In the genomic region with DNA sequence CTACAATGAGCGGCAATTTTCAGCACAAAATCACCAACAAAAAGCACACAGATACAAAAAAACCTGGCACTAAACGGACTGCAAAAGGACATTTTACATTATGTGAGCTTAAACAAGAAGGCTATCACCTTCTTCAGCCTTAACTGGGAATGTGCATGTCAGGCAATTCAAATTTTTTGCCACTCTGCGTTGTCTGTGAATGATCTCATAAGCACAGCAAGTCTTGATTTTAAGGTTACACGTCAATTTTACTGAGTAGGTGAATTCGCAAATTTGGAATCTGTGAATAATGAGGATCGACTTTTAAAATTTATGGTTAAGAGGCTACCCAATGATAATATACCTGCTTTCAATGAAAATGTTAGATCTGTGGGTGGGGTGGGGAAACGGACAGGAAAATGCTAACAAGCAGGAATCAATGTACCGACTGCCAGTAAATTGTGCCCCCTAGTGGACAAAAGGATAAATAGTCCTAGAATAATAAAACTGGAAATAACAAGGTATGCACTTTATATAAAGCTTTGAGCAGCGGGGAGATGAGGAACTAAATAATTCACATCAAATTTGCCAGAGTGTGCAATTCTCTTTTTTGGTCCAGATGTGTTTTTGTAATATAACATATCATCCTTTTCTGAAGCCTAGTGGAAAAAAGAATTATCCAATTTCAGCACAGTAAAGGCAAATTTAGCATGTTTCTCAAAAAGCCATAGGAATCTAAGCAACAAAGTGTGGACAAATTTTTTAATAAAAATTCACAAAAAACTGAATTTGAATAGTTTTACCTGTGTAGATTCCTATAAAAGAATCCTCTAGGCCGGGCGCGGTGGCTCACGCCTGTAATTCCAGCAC, we compare ENCODE assay signal across 9 cellular contexts. TPM values are rescaled to one million over a fixed set of nuclear protein-coding genes. Genes with fewer than 3 reads are reported as not detected.
DNase-seq lines count a peak whose midpoint lies in the region; ATAC-seq and TF ChIP-seq lines count a peak whose summit lies in the region.
"Had no signal": no experiment of that assay in that cellular context is flagged by ENCODE, and none has a peak within 500 bp of the region (broad histone marks: within the 10 kb centered on the region; RNA-seq: fewer than 3 reads in every experiment).

No MANE protein-coding gene starts in this region.

- H3K4me3 ChIP-seq in mammary epithelial cell (replicated peaks in 1 of 3; ENCODE audit: insufficient read depth in 1 of 3, low read depth in 2 of 3, low read length in 3 of 3), result no peak overlapping the region
- H3K4me3 ChIP-seq in transverse colon, result peak overlapping the region in 1 of 4 donors; percentile 11

- peak overlapping the region; percentile 45 for H2AFZ ChIP-seq in mammary epithelial cell (ENCODE audit: low read depth, low read length)

- H3K36me3 ChIP-seq in mammary epithelial cell (ENCODE audit: insufficient read depth, low read length), result no peaks in the 10 kb centered on the region
- H3K36me3 ChIP-seq in transverse colon, result no peaks in the 10 kb centered on the region

- H3K4me1 Mint-ChIP-seq in stimulated activated naive CD8-positive, alpha-beta T cell treated with anti-CD3 and anti-CD28 coated beads, Interleukin-15, Interleukin-2, amounts not matched to agents 100 ng/mL and 50 ng/mL, for 24 hours (ENCODE audit: low read depth), result no peaks in the 10 kb centered on the region

- H3K9me3 Mint-ChIP-seq in stimulated activated naive CD8-positive, alpha-beta T cell treated with anti-CD3 and anti-CD28 coated beads, Interleukin-15, Interleukin-2, amounts not matched to agents 100 ng/mL and 50 ng/mL, for 24 hours, result no peaks in the 10 kb centered on the region
- H3K9me3 Mint-ChIP-seq: dendritic cell treated with granulocyte-macrophage colony-stimulating factor and Interleukin-4, amounts not matched to agents 40 ng/mL and 50 ng/mL, for 4 days had no signal

- H3K36me3 Mint-ChIP-seq in stimulated activated naive CD8-positive, alpha-beta T cell treated with anti-CD3 and anti-CD28 coated beads, Interleukin-15, Interleukin-2, amounts not matched to agents 100 ng/mL and 50 ng/mL, for 24 hours (ENCODE audit: low read depth), result no peaks in the 10 kb centered on the region

- in situ Hi-C loops in mammary epithelial cell (cut with MboI; ENCODE audit: low sequenced_read_pairs in 2 of 2) (loop anchor here (5.0 to 25.0 kb wide), 3 partner anchors 242 to 539 kb away; no protein-coding TSS in a partner anchor), transverse colon (cut with MboI; ENCODE audit: low pct_ligation_motif_present in 1 of 4, low pct_unique_long_range_greater_than_20kb in 1 of 4, low sequenced_read_pairs in 3 of 4) (loop anchor here (5.0 to 10.0 kb wide), 3 partner anchors 239 to 244 kb away; no protein-coding TSS in a partner anchor)

- H3K9me3 ChIP-seq in mammary epithelial cell (replicated peaks; ENCODE audit: insufficient read depth, low read length) (no peaks in the 10 kb centered on the region), transverse colon (no peaks in the 10 kb centered on the region)

- H3K27ac ChIP-seq in mammary epithelial cell (ENCODE audit: insufficient read depth, low read depth, low read length) (no peak overlapping the region), transverse colon (no peak overlapping the region)

- H3K27ac Mint-ChIP-seq in stimulated activated naive CD8-positive, alpha-beta T cell treated with anti-CD3 and anti-CD28 coated beads, Interleukin-15, Interleukin-2, amounts not matched to agents 100 ng/mL and 50 ng/mL, for 24 hours, result no peak overlapping the region
- H3K27ac Mint-ChIP-seq: dendritic cell treated with granulocyte-macrophage colony-stimulating factor and Interleukin-4, amounts not matched to agents 40 ng/mL and 50 ng/mL, for 4 days had no signal

- H3K79me2 ChIP-seq in mammary epithelial cell (ENCODE audit: insufficient read depth, low read length), result no peaks in the 10 kb centered on the region

- ATAC-seq in stimulated activated naive CD8-positive, alpha-beta T cell treated with anti-CD3 and anti-CD28 coated beads, Interleukin-15, Interleukin-2, amounts not matched to agents 100 U/mL and 50 U/mL, for 24 hours, result no peak
- ATAC-seq in HG03432 (IDR thresholded peaks at IDR 0.05; ENCODE audit: unreplicated experiment), result peak; percentile 71
- peak; percentile 97 for ATAC-seq in left lobe of liver

- no peaks in the 10 kb centered on the region for H3K27me3 Mint-ChIP-seq in stimulated activated naive CD8-positive, alpha-beta T cell treated with anti-CD3 and anti-CD28 coated beads, Interleukin-15, Interleukin-2, amounts not matched to agents 100 ng/mL and 50 ng/mL, for 24 hours
- H3K27me3 Mint-ChIP-seq: dendritic cell treated with granulocyte-macrophage colony-stimulating factor and Interleukin-4, amounts not matched to agents 40 ng/mL and 50 ng/mL, for 4 days had no signal

- H3K4me2 ChIP-seq in mammary epithelial cell (ENCODE audit: insufficient read depth, low read depth, low read length), result peak overlapping the region; percentile 33

- no peak for TF ChIP-seq POLR2A in transverse colon (IDR thresholded peaks at IDR 0.05)

- intact Hi-C loops in mammary epithelial cell (cut with micrococcal nuclease), result loop anchor here (1.0 to 10.0 kb wide), 3 partner anchors 29 to 532 kb away; no protein-coding TSS in a partner anchor
- intact Hi-C loops in transverse colon (cut with DNase I; ENCODE audit: low total_unique reads), result loop anchor here (5.0 kb wide), 1 partner anchor 239 kb away; no protein-coding TSS in a partner anchor

- dilution Hi-C loops in mammary epithelial cell (cut with HindIII; ENCODE audit: low sequenced_read_pairs), result no loop called here

- DNase-seq in stimulated activated naive CD8-positive, alpha-beta T cell treated with anti-CD3 and anti-CD28 coated beads, Interleukin-15, Interleukin-2, amounts not matched to agents 100 U/mL and 50 U/mL, for 24 hours, result no peak
- peak; percentile 69 for DNase-seq in NCI-H748 (lab: John Stamatoyannopoulos, UW; ENCODE audit: unreplicated experiment)
- peak; percentile 35 for DNase-seq in mammary epithelial cell
- DNase-seq in left lobe of liver (ENCODE audit: low spot score), result no peak
- DNase-seq in transverse colon, result no peak
- DNase-seq in T1000 (lab: John Stamatoyannopoulos, UW), result no peak

- H3K27me3 ChIP-seq in mammary epithelial cell (ENCODE audit: insufficient read depth, low read length), result no peaks in the 10 kb centered on the region
- no peaks in the 10 kb centered on the region for H3K27me3 ChIP-seq in transverse colon

- no peak for TF ChIP-seq EP300 in transverse colon (IDR thresholded peaks at IDR 0.05; ENCODE audit: low read depth)

- 41% methylated on average over 13 of the region's 13 CpGs for WGBS in mammary epithelial cell (ENCODE audit: low coverage, missing lambda C conversion rate)
- WGBS in transverse colon (ENCODE audit: low coverage in 1 of 2), 2 donors, result 38 to 42% methylated on average over 13 of the region's 13 CpGs

- no TSS peak for BruUV-seq in mammary epithelial cell (replicated peaks; lab: Mats Ljungman, UMichigan)

- H4K20me1 ChIP-seq in mammary epithelial cell (ENCODE audit: insufficient read depth, low read length), result no peaks in the 10 kb centered on the region

- H3K9ac ChIP-seq in mammary epithelial cell (ENCODE audit: insufficient read depth, low read length), result no peak overlapping the region

- CTCF ChIA-PET in mammary epithelial cell (lab: Charles Lee; ENCODE audit: low non-redundant PET), result interaction anchor here (0.5 kb wide), 1 partner anchor 283 kb away, joined by 3 read pairs; no protein-coding TSS in a partner anchor

- H3K4me1 ChIP-seq in mammary epithelial cell (ENCODE audit: insufficient read depth, low read length), result no peaks in the 10 kb centered on the region
- H3K4me1 ChIP-seq in transverse colon, result peaks cover 0 to 9% (median 3%) of the 10 kb centered on the region in 4 donors

- TF ChIP-seq CTCF in mammary epithelial cell (conservative IDR thresholded peaks at IDR 0.05 in 1 of 2, IDR thresholded peaks at IDR 0.05 in 1 of 2; ENCODE audit: extremely low read depth in 1 of 2, insufficient read depth in 1 of 2, low read depth in 1 of 2, low read length in 2 of 2) (peak; percentile 65 to 72), transverse colon (IDR thresholded peaks at IDR 0.05) (peak; percentile 74 to 85 (median 80))

- H3K4me3 Mint-ChIP-seq in stimulated activated naive CD8-positive, alpha-beta T cell treated with anti-CD3 and anti-CD28 coated beads, Interleukin-15, Interleukin-2, amounts not matched to agents 100 ng/mL and 50 ng/mL, for 24 hours, result peak overlapping the region; percentile 3
- H3K4me3 Mint-ChIP-seq: dendritic cell treated with granulocyte-macrophage colony-stimulating factor and Interleukin-4, amounts not matched to agents 40 ng/mL and 50 ng/mL, for 4 days had no signal

RNA-seq across cellular contexts. Expression of gene EQTN, which starts 20.5 kb away (rescaled TPM):
- not detected for total RNA-seq in mammary epithelial cell
- not detected for polyA plus RNA-seq in mammary epithelial cell
- not detected for polyA minus RNA-seq in mammary epithelial cell
- not detected for total RNA-seq in left lobe of liver
- total RNA-seq in transverse colon, result 1 to 10 TPM in 1 of 4 donors, under 1 TPM in 1, not detected in 2; 0.64 to 1.1 TPM

Comparison
In these comparisons a context has a peak if more than half of its experiments do, and no peak if none do; other contexts are left out.
1. DNase-seq: peak in NCI-H748 (single experiment) and mammary epithelial cell (single experiment); none in stimulated activated naive CD8-positive, alpha-beta T cell treated with anti-CD3 and anti-CD28 coated beads, Interleukin-15, Interleukin-2, amounts not matched to agents 100 U/mL and 50 U/mL, for 24 hours (single experiment), left lobe of liver (single experiment), transverse colon (single experiment) and T1000 (single experiment).